ENCODE assay signal across 8 cellular contexts in the genomic region with DNA sequence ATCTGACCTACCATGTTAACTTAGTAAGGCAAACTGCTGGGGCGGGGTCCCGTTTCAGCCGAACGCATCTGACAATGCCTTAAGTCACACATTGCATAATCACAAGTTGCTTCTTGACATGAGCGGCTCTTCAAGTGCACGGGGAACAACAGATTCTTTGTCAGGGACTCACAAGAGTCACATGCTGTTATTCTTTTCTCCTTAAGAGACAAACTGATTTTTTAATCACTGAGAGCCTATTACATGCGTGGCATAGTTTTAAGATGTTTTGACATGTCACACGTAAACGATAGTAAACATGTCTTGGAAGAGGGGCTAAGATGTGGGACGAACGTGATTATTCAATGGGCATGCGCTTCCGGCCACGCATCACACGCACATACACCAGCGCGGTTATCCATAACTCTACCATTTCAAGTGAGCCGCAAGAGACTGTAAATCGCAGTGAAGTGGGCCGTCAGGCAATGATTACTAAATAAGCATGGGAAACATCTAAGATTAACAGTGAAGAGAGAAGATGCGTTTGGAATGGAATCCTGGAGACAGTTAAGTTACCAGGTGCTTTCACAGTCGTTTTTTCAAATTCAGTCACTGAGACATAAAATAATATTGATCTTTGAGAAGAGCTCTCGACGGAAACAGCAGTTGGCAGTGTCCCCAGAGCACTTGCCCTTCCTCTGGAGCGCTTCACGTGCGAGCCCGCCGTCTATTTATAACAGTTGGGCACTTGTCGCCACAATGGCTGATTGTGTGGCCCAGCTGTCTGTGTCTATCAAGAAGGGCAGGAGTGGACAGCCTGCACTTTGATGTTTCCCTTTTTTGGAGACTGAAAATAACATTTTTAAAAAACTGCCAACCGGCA.
DNase-seq lines count a peak whose midpoint lies in the region; ATAC-seq and TF ChIP-seq lines count a peak whose summit lies in the region.

No MANE protein-coding gene starts in this region.

- H3K4me3 ChIP-seq in CD8-positive, alpha-beta memory T cell (ENCODE audit: low read length) = no peak overlapping the region
- H3K4me3 ChIP-seq in body of pancreas = no peak overlapping the region
- peak overlapping the region in 2 of 4 donors; percentile 5 to 16 for H3K4me3 ChIP-seq in tibial nerve
- no peak overlapping the region for H3K4me3 ChIP-seq in MM.1S (ENCODE audit: low read length)

- H3K4me1 ChIP-seq in CD8-positive, alpha-beta memory T cell (ENCODE audit: insufficient read depth, low read length) = no peaks in the 10 kb centered on the region
- H3K4me1 ChIP-seq in body of pancreas (peaks cover 23% of the 10 kb centered on the region), tibial nerve (peaks cover 0 to 40% (median 12%) of the 10 kb centered on the region in 4 donors), MM.1S (ENCODE audit: low read length) (no peaks in the 10 kb centered on the region)

- peaks cover 10 to 28% (median 15%) of the 10 kb centered on the region in 3 donors for H3K4me1 Mint-ChIP-seq in CD8-positive, alpha-beta memory T cell

- H3K36me3 ChIP-seq in CD8-positive, alpha-beta memory T cell (ENCODE audit: insufficient read depth, low read length) = no peaks in the 10 kb centered on the region
- H3K36me3 ChIP-seq in body of pancreas (replicated peaks in 1 of 2; ENCODE audit: insufficient read depth in 1 of 2, low read depth in 2 of 2) (no peaks in the 10 kb centered on the region), tibial nerve (no peaks in the 10 kb centered on the region), MM.1S (replicated peaks; ENCODE audit: insufficient read depth, low read length) (no peaks in the 10 kb centered on the region)

- DNase-seq in CD8-positive, alpha-beta memory T cell = no peak
- peak; percentile 95 for DNase-seq in NCI-H2107 treated with DMSO at 0.1 percent for 48 hours (lab: John Stamatoyannopoulos, UW; ENCODE audit: unreplicated experiment)
- peak; percentile 68 to 85 (median 81) for DNase-seq in body of pancreas
- DNase-seq in tibial nerve (ENCODE audit: low spot score in 2 of 2) = peak; percentile 41 to 67
- no peak for DNase-seq in MM.1S

- H3K27me3 Mint-ChIP-seq in CD8-positive, alpha-beta memory T cell = peaks cover 0 to 6% of the 10 kb centered on the region in 2 donors

- CTCF ChIA-PET in CD8-positive, alpha-beta memory T cell (lab: Charles Lee) = no interaction called here

- no peak overlapping the region for H3K27ac ChIP-seq in CD8-positive, alpha-beta memory T cell (ENCODE audit: low read depth, low read length)
- H3K27ac ChIP-seq in body of pancreas (peak overlapping the region; percentile 18 to 75 (median 72)), layer of hippocampus (ENCODE audit: low read depth, low read length) (peak overlapping the region; percentile 32), tibial nerve (peak overlapping the region; percentile 24 to 87 (median 70)), MM.1S (ENCODE audit: low read length) (no peak overlapping the region)

- 34 to 40% methylated on average over 31 of the region's 31 CpGs for WGBS in body of pancreas, 2 donors
- 22 to 31% methylated on average over 30 to 31 of the region's 31 CpGs for WGBS in tibial nerve, 2 donors

- H3F3A ChIP-seq in MM.1S (ENCODE audit: insufficient read depth, low read length) = no peaks in the 10 kb centered on the region

- H4K20me1 ChIP-seq in MM.1S (ENCODE audit: insufficient read depth, low read length) = no peaks in the 10 kb centered on the region

- POLR2A ChIA-PET in CD8-positive, alpha-beta memory T cell (lab: Charles Lee) = no interaction called here

- H3K36me3 Mint-ChIP-seq in CD8-positive, alpha-beta memory T cell = peaks cover 0 to 5% (median 0%) of the 10 kb centered on the region in 3 donors

- H2AFZ ChIP-seq in MM.1S (ENCODE audit: low read length) = no peak overlapping the region

- H3K9me2 ChIP-seq in MM.1S (replicated peaks; ENCODE audit: insufficient read depth, low read length) = no peaks in the 10 kb centered on the region

- H3K9ac ChIP-seq in MM.1S (ENCODE audit: low read length) = no peak overlapping the region

- H3K27me3 ChIP-seq in CD8-positive, alpha-beta memory T cell (ENCODE audit: insufficient read depth, low read length, poor library complexity, severe bottlenecking) = no peaks in the 10 kb centered on the region
- H3K27me3 ChIP-seq in body of pancreas (no peaks in the 10 kb centered on the region), layer of hippocampus (ENCODE audit: control insufficient read depth, insufficient read depth, low read length) (no peaks in the 10 kb centered on the region), tibial nerve (no peaks in the 10 kb centered on the region), MM.1S (replicated peaks; ENCODE audit: insufficient read depth, low read length) (peaks cover 46% of the 10 kb centered on the region)

- peak overlapping the region in 5 of 8 donors; percentile 9 to 77 (median 51) for H3K27ac Mint-ChIP-seq in CD8-positive, alpha-beta memory T cell

- no peak for TF ChIP-seq POLR2A in body of pancreas (IDR thresholded peaks at IDR 0.05)
- no peak for TF ChIP-seq POLR2A in tibial nerve (IDR thresholded peaks at IDR 0.05)

- H3K79me2 ChIP-seq in MM.1S (ENCODE audit: low read length) = no peaks in the 10 kb centered on the region

- H3K9me3 Mint-ChIP-seq in CD8-positive, alpha-beta memory T cell = no peaks in the 10 kb centered on the region

- peak in 1 of 2 donors; percentile 75 for TF ChIP-seq EP300 in tibial nerve (IDR thresholded peaks at IDR 0.05)

- no peaks in the 10 kb centered on the region for H3K9me3 ChIP-seq in CD8-positive, alpha-beta memory T cell (ENCODE audit: low read length)
- H3K9me3 ChIP-seq in body of pancreas (no peaks in the 10 kb centered on the region), tibial nerve (no peaks in the 10 kb centered on the region), MM.1S (replicated peaks; ENCODE audit: insufficient read depth, low read length) (no peaks in the 10 kb centered on the region)

- intact Hi-C loops in body of pancreas (cut with DNase I) = no loop called here

- peak; percentile 78 for ATAC-seq in body of pancreas
- ATAC-seq in HG03460 (IDR thresholded peaks at IDR 0.05; ENCODE audit: unreplicated experiment) = no peak
- no peak for ATAC-seq in GM19328 (IDR thresholded peaks at IDR 0.05; ENCODE audit: unreplicated experiment)

- H3K4me3 Mint-ChIP-seq in CD8-positive, alpha-beta memory T cell = peak overlapping the region in 4 of 7 donors; percentile 11 to 59 (median 26)

- no peak for TF ChIP-seq CTCF in body of pancreas (IDR thresholded peaks at IDR 0.05)
- no peak for TF ChIP-seq CTCF in tibial nerve (IDR thresholded peaks at IDR 0.05)
- TF ChIP-seq CTCF in MM.1S (IDR thresholded peaks at IDR 0.05; ENCODE audit: low read length) = no peak

- H3K4me2 ChIP-seq in MM.1S (ENCODE audit: low read depth, low read length) = no peak overlapping the region

Comparison
In these comparisons a context has a peak if more than half of its experiments do, and no peak if none do; other contexts are left out.
1. DNase-seq: peak in NCI-H2107 treated with DMSO at 0.1 percent for 48 hours (single experiment), body of pancreas (4 of 4) and tibial nerve (2 of 2); none in CD8-positive, alpha-beta memory T cell (0 of 5) and MM.1S (single experiment).
2. H3K27ac ChIP-seq: peak in body of pancreas (4 of 4), layer of hippocampus (single experiment) and tibial nerve (4 of 4); none in CD8-positive, alpha-beta memory T cell (single experiment) and MM.1S (single experiment).